In genomic region chr2:647691-648231, GRCh38 we compare ENCODE assay signal across 19 cellular contexts. TPM values are rescaled to one million over a fixed set of nuclear protein-coding genes. Genes with fewer than 3 reads are reported as not detected.
DNase-seq lines count a peak whose midpoint lies in the region; ATAC-seq and TF ChIP-seq lines count a peak whose summit lies in the region.
"Had no signal": no experiment of that assay in that cellular context is flagged by ENCODE, and none has a peak within 500 bp of the region (broad histone marks: within the 10 kb centered on the region; RNA-seq: fewer than 3 reads in every experiment).

No MANE protein-coding gene starts in this region.

- no peak for TF ChIP-seq EP300 in stomach (IDR thresholded peaks at IDR 0.05)

- H3K27me3 ChIP-seq in Karpas-422 (ENCODE audit: low read length) (no peaks in the 10 kb centered on the region), stomach (peaks cover 0 to 36% (median 0%) of the 10 kb centered on the region in 3 donors)

- peak overlapping the region; percentile 59 for H3K4me2 ChIP-seq in Karpas-422 (ENCODE audit: low read depth, low read length, poor library complexity, severe bottlenecking)
- H3K4me2 ChIP-seq: KMS-11 had no signal

- no peaks in the 10 kb centered on the region for H3K36me3 Mint-ChIP-seq in activated T-helper 2 cell treated with anti-CD3 and anti-CD28 coated beads, Interferon-gamma antibody, Interleukin-2, Interleukin-4, amounts not matched to agents 10 μg/mL and 5 μg/mL and 100 μg/mL, durations not matched to agents 14 hours and 24 hours and 36 hours (ENCODE audit: low read depth)
- H3K36me3 Mint-ChIP-seq: CD8-positive, alpha-beta memory T cell had no signal

- intact Hi-C loops in activated T-helper 2 cell treated with anti-CD3 and anti-CD28 coated beads, Interferon-gamma antibody, Interleukin-2, Interleukin-4, amounts not matched to agents 10 μg/mL and 5 μg/mL and 100 μg/mL, durations not matched to agents 14 hours and 24 hours and 36 hours (cut with micrococcal nuclease), result no loop called here
- intact Hi-C loops in stomach (cut with DNase I; ENCODE audit: low total_unique reads), result no loop called here

- H3K4me1 ChIP-seq in Karpas-422 (ENCODE audit: low read length) (peaks cover 38% of the 10 kb centered on the region), stomach (no peaks in the 10 kb centered on the region)

- ATAC-seq in HG02763 (IDR thresholded peaks at IDR 0.05; ENCODE audit: unreplicated experiment), result no peak
- ATAC-seq: PC-3 had no signal

- peaks cover 2% of the 10 kb centered on the region for H3K4me1 Mint-ChIP-seq in activated T-helper 2 cell treated with anti-CD3 and anti-CD28 coated beads, Interferon-gamma antibody, Interleukin-2, Interleukin-4, amounts not matched to agents 10 μg/mL and 5 μg/mL and 100 μg/mL, durations not matched to agents 14 hours and 24 hours and 36 hours (ENCODE audit: low read depth)

- H3K9me3 Mint-ChIP-seq in activated T-helper 2 cell treated with anti-CD3 and anti-CD28 coated beads, Interferon-gamma antibody, Interleukin-2, Interleukin-4, amounts not matched to agents 10 μg/mL and 5 μg/mL and 100 μg/mL, durations not matched to agents 14 hours and 24 hours and 36 hours, result no peaks in the 10 kb centered on the region
- H3K9me3 Mint-ChIP-seq: CD8-positive, alpha-beta memory T cell had no signal

- peaks cover 10% of the 10 kb centered on the region for H3K27me3 Mint-ChIP-seq in activated T-helper 2 cell treated with anti-CD3 and anti-CD28 coated beads, Interferon-gamma antibody, Interleukin-2, Interleukin-4, amounts not matched to agents 10 μg/mL and 5 μg/mL and 100 μg/mL, durations not matched to agents 14 hours and 24 hours and 36 hours (ENCODE audit: low read depth)

- H3K27ac ChIP-seq in Karpas-422 (ENCODE audit: low read length) (peak overlapping the region; percentile 87), stomach (no peak overlapping the region)
- H3K27ac ChIP-seq: KMS-11, RWPE1, SJCRH30 had no signal

- H3K9ac ChIP-seq in Karpas-422 (ENCODE audit: low read length), result peak overlapping the region; percentile 66
- H3K9ac ChIP-seq: KMS-11 had no signal

- TF ChIP-seq CTCF in stomach (IDR thresholded peaks at IDR 0.05), result no peak

- H3K27ac Mint-ChIP-seq in activated T-helper 2 cell treated with anti-CD3 and anti-CD28 coated beads, Interferon-gamma antibody, Interleukin-2, Interleukin-4, amounts not matched to agents 10 μg/mL and 5 μg/mL and 100 μg/mL, durations not matched to agents 14 hours and 24 hours and 36 hours, result no peak overlapping the region

- no peaks in the 10 kb centered on the region for H3K9me3 ChIP-seq in Karpas-422 (ENCODE audit: low read length)
- H3K9me3 ChIP-seq in stomach, result no peaks in the 10 kb centered on the region
- H3K9me3 ChIP-seq: SJCRH30 had no signal

- DNase-seq in Karpas-422 (no peak), mesenteric fat pad (ENCODE audit: low spot score) (peak; percentile 87), stomach (peak; percentile 18), A172 (ENCODE audit: low spot score) (no peak), H4 (ENCODE audit: low spot score) (no peak)
- DNase-seq in activated T-helper 2 cell treated with anti-CD3 and anti-CD28 coated beads, Interferon-gamma antibody, Interleukin-2, Interleukin-4, amounts not matched to agents 10 μg/mL and 5 μg/mL and 100 μg/mL, durations not matched to agents 14 hours and 24 hours and 36 hours (ENCODE audit: low spot score), result peak; percentile 4
- DNase-seq: ACHN, C1 segment of cervical spinal cord, GOT3, NCI-H1417 treated with DMSO at 0.1 percent for 48 hours, NCI-H187 treated with DMSO at 0.1 percent for 48 hours, NCI-H226, NCI-H524 treated with DMSO at 0.1 percent for 48 hours, PC-3, SJCRH30 had no signal

- H3K4me3 ChIP-seq in Karpas-422 (ENCODE audit: low read length) (no peak overlapping the region), stomach (no peak overlapping the region)
- H3K4me3 ChIP-seq: SJCRH30 had no signal

- TF ChIP-seq POLR2A in stomach (IDR thresholded peaks at IDR 0.05), result no peak

- no peaks in the 10 kb centered on the region for H3K9me2 ChIP-seq in Karpas-422 (replicated peaks; ENCODE audit: insufficient read depth, low read length)

- 82 to 91% (median 86%) methylated on average over 16 of the region's 16 CpGs for WGBS in stomach, 5 donors

- H3K79me2 ChIP-seq in Karpas-422 (ENCODE audit: low read length), result no peaks in the 10 kb centered on the region

- H3K36me3 ChIP-seq in Karpas-422 (ENCODE audit: insufficient read depth, low read length) (no peaks in the 10 kb centered on the region), stomach (no peaks in the 10 kb centered on the region)
- H3K36me3 ChIP-seq: SJCRH30 had no signal

- no peak overlapping the region for H3K4me3 Mint-ChIP-seq in activated T-helper 2 cell treated with anti-CD3 and anti-CD28 coated beads, Interferon-gamma antibody, Interleukin-2, Interleukin-4, amounts not matched to agents 10 μg/mL and 5 μg/mL and 100 μg/mL, durations not matched to agents 14 hours and 24 hours and 36 hours (ENCODE audit: low read depth)
- H3K4me3 Mint-ChIP-seq: CD8-positive, alpha-beta memory T cell had no signal

- no peaks in the 10 kb centered on the region for H4K20me1 ChIP-seq in Karpas-422 (ENCODE audit: insufficient read depth, low read depth, low read length)

- H2AFZ ChIP-seq in Karpas-422 (ENCODE audit: low read length), result no peak overlapping the region

RNA-seq across cellular contexts. Expression of gene TMEM18, which starts 29.4 kb away (rescaled TPM):
- total RNA-seq in Karpas-422 (2014; rRNA removed; shearing (Covaris generic); ENCODE audit: low replicate concordance), result 46.1 and 48.6 TPM in 2 replicates
- total RNA-seq in activated T-helper 2 cell treated with anti-CD3 and anti-CD28 coated beads, Interferon-gamma antibody, Interleukin-2, Interleukin-4, amounts not matched to agents 10 μg/mL and 5 μg/mL and 100 μg/mL, durations not matched to agents 14 hours and 24 hours and 36 hours, result 24.1 and 26.3 TPM in 2 replicates
- 19.8 TPM for total RNA-seq in mesenteric fat pad
- total RNA-seq in stomach, result 10 to 100 TPM in 3 of 5 donors, 1 to 10 TPM in 2; 1.4 to 20.7 (median 12.9) TPM
- 10 to 100 TPM; 12.6 to 31.1 (median 17.3) TPM for polyA plus RNA-seq in stomach
- 32.6 and 75.0 TPM in 2 replicates for total RNA-seq in A172 (2014; rRNA removed; shearing (Covaris generic))
- 17.6 and 17.7 TPM in 2 replicates for total RNA-seq in H4 (2014; rRNA removed; shearing (Covaris generic))

Comparison
In these comparisons a context has a peak if more than half of its experiments do, and no peak if none do; other contexts are left out.
1. DNase-seq: peak in activated T-helper 2 cell treated with anti-CD3 and anti-CD28 coated beads, Interferon-gamma antibody, Interleukin-2, Interleukin-4, amounts not matched to agents 10 μg/mL and 5 μg/mL and 100 μg/mL, durations not matched to agents 14 hours and 24 hours and 36 hours (single experiment), mesenteric fat pad (single experiment) and stomach (single experiment); none in Karpas-422 (single experiment), A172 (single experiment) and H4 (single experiment).